Comparison of ENCODE assay signal across 8 cellular contexts in genomic region chr14:22980672-22981089, GRCh38. TPM values are rescaled to one million over a fixed set of nuclear protein-coding genes. Genes with fewer than 3 reads are reported as not detected.
DNase-seq lines count a peak whose midpoint lies in the region; ATAC-seq and TF ChIP-seq lines count a peak whose summit lies in the region.

No MANE protein-coding gene starts in this region.

- peak overlapping the region; percentile 78 for H3K4me3 Mint-ChIP-seq in CD4-positive, alpha-beta T cell
- no peak overlapping the region for H3K4me3 Mint-ChIP-seq in MCF 10A (ENCODE audit: unreplicated experiment)
- peak overlapping the region; percentile 31 for H3K4me3 Mint-ChIP-seq in stimulated activated naive CD8-positive, alpha-beta T cell treated with anti-CD3 and anti-CD28 coated beads, Interleukin-15, Interleukin-2, amounts not matched to agents 100 ng/mL and 50 ng/mL, for 24 hours

- peak overlapping the region; percentile 89 for H2AFZ ChIP-seq in PC-3 (ENCODE audit: low read length)

- no peaks in the 10 kb centered on the region for H3K36me3 ChIP-seq in PC-3 (ENCODE audit: low read depth, low read length)

- H3K27ac Mint-ChIP-seq in CD4-positive, alpha-beta T cell = no peak overlapping the region
- H3K27ac Mint-ChIP-seq in MCF 10A (ENCODE audit: low read depth, unreplicated experiment) = peak overlapping the region; percentile 16
- H3K27ac Mint-ChIP-seq in stimulated activated naive CD8-positive, alpha-beta T cell treated with anti-CD3 and anti-CD28 coated beads, Interleukin-15, Interleukin-2, amounts not matched to agents 100 ng/mL and 50 ng/mL, for 24 hours = no peak overlapping the region

- H3K4me1 Mint-ChIP-seq in CD4-positive, alpha-beta T cell (ENCODE audit: low read depth) = peaks cover 9% of the 10 kb centered on the region
- H3K4me1 Mint-ChIP-seq in MCF 10A (ENCODE audit: insufficient read depth, unreplicated experiment) = peaks cover 44% of the 10 kb centered on the region
- H3K4me1 Mint-ChIP-seq in stimulated activated naive CD8-positive, alpha-beta T cell treated with anti-CD3 and anti-CD28 coated beads, Interleukin-15, Interleukin-2, amounts not matched to agents 100 ng/mL and 50 ng/mL, for 24 hours (ENCODE audit: low read depth) = peaks cover 6% of the 10 kb centered on the region

- H3K27me3 ChIP-seq in CD4-positive, alpha-beta T cell (ENCODE audit: control insufficient read depth, insufficient read depth, low read length) = peaks cover 5% of the 10 kb centered on the region
- H3K27me3 ChIP-seq in PC-3 (ENCODE audit: low read length) = no peaks in the 10 kb centered on the region

- no TSS peak for BruUV-seq in PC-3 (replicated peaks; lab: Mats Ljungman, UMichigan)
- BruUV-seq in MCF 10A (replicated peaks; lab: Mats Ljungman, UMichigan) = no TSS peak

- CTCF ChIA-PET in CD4-positive, alpha-beta T cell (lab: Charles Lee) = interaction anchor here (1.8 to 4.5 kb wide), 2 partner anchors 78 to 410 kb away, joined by 5 to 23 read pairs; partner anchors contain the start of gene CDH24
- CTCF ChIA-PET in PC-3 (lab: Charles Lee) (no interaction called here), MCF 10A (lab: Yijun Ruan, JAX) (interaction anchor here (0.6 to 24.6 kb wide), 7 partner anchors 14 to 876 kb away, joined by 3 to 620 read pairs (median 23); partner anchors contain the start of genes CDH24, HAUS4 and PRMT5)

- POLR2A ChIA-PET in CD4-positive, alpha-beta T cell (lab: Charles Lee) = interaction anchor here (0.6 to 3.2 kb wide), 7 partner anchors 15 to 392 kb away, joined by 3 to 23 read pairs (median 4); partner anchors contain the start of genes DAD1, HAUS4 and RBM23
- POLR2A ChIA-PET in PC-3 (lab: Charles Lee; ENCODE audit: unreplicated experiment) = interaction anchor here (0.5 kb wide), 1 partner anchor 25 kb away, joined by 4 read pairs; no protein-coding TSS in a partner anchor
- POLR2A ChIA-PET in MCF 10A (lab: Yijun Ruan, JAX) = interaction anchor here (0.6 to 12.7 kb wide), 12 partner anchors 9 to 214 kb away, joined by 3 to 133 read pairs (median 13); partner anchors contain the start of genes ACIN1, C14orf119, CDH24 and HAUS4

- peak in 4 of 10 experiments; percentile 6 to 41 (median 16) for DNase-seq in CD4-positive, alpha-beta T cell
- DNase-seq in PC-3 = peak; percentile 78
- peak; percentile 61 for DNase-seq in MCF 10A (ENCODE audit: unreplicated experiment)
- peak; percentile 52 to 59 for DNase-seq in left colon
- DNase-seq in SK-N-DZ (ENCODE audit: low spot score) = no peak
- DNase-seq in G401 (ENCODE audit: low spot score) = no peak

- no peaks in the 10 kb centered on the region for H3K27me3 Mint-ChIP-seq in CD4-positive, alpha-beta T cell
- H3K27me3 Mint-ChIP-seq in MCF 10A (ENCODE audit: insufficient read depth, unreplicated experiment) = no peaks in the 10 kb centered on the region
- peaks cover 13% of the 10 kb centered on the region for H3K27me3 Mint-ChIP-seq in stimulated activated naive CD8-positive, alpha-beta T cell treated with anti-CD3 and anti-CD28 coated beads, Interleukin-15, Interleukin-2, amounts not matched to agents 100 ng/mL and 50 ng/mL, for 24 hours

- H4K20me1 ChIP-seq in PC-3 (ENCODE audit: low read length) = no peaks in the 10 kb centered on the region

- H3K4me1 ChIP-seq in PC-3 (ENCODE audit: insufficient read depth, low read length) = peaks cover 41% of the 10 kb centered on the region

- intact Hi-C loops in CD4-positive, alpha-beta T cell (cut with DNase I, micrococcal nuclease) = loop anchor here in 1 of 2 experiments (2.0 to 10.0 kb wide), 3 partner anchors 50 to 423 kb away; partner anchors contain the start of gene SLC7A8
- intact Hi-C loops in PC-3 (cut with micrococcal nuclease) (loop anchor here (10.0 kb wide), 1 partner anchor 204 kb away; the partner anchor contains the start of gene SLC7A8), MCF 10A (cut with micrococcal nuclease) (loop anchor here (5.0 kb wide), 1 partner anchor 593 kb away; no protein-coding TSS in a partner anchor), left colon (cut with DNase I, micrococcal nuclease) (no loop called here)

- no peak for TF ChIP-seq CTCF in CD4-positive, alpha-beta T cell (IDR thresholded peaks at IDR 0.05)
- TF ChIP-seq CTCF in PC-3 (conservative IDR thresholded peaks at IDR 0.05; ENCODE audit: low read depth, low read length) (no peak), MCF 10A (IDR thresholded peaks at IDR 0.05; ENCODE audit: unreplicated experiment) (no peak)

- no peaks in the 10 kb centered on the region for H3K9me3 ChIP-seq in CD4-positive, alpha-beta T cell (ENCODE audit: control insufficient read depth, low read length)
- H3K9me3 ChIP-seq in PC-3 (ENCODE audit: low read length) = no peaks in the 10 kb centered on the region

- H3K27ac ChIP-seq in CD4-positive, alpha-beta T cell (ENCODE audit: low read depth, low read length) = no peak overlapping the region
- peak overlapping the region; percentile 78 for H3K27ac ChIP-seq in PC-3 (ENCODE audit: low read length)

- peak overlapping the region; percentile 87 for H3K4me2 ChIP-seq in PC-3 (ENCODE audit: low read length)

- no peaks in the 10 kb centered on the region for H3K9me3 Mint-ChIP-seq in CD4-positive, alpha-beta T cell
- no peaks in the 10 kb centered on the region for H3K9me3 Mint-ChIP-seq in MCF 10A (ENCODE audit: unreplicated experiment)
- H3K9me3 Mint-ChIP-seq in stimulated activated naive CD8-positive, alpha-beta T cell treated with anti-CD3 and anti-CD28 coated beads, Interleukin-15, Interleukin-2, amounts not matched to agents 100 ng/mL and 50 ng/mL, for 24 hours = no peaks in the 10 kb centered on the region

- in situ Hi-C loops in G401 (cut with HindIII; ENCODE audit: low sequenced_read_pairs) = loop anchor here (10.0 kb wide), 1 partner anchor 84 kb away; no protein-coding TSS in a partner anchor

- H3K36me3 Mint-ChIP-seq in CD4-positive, alpha-beta T cell (ENCODE audit: low read depth) = no peaks in the 10 kb centered on the region
- H3K36me3 Mint-ChIP-seq in MCF 10A (ENCODE audit: insufficient read depth, unreplicated experiment) = peaks cover 23% of the 10 kb centered on the region
- no peaks in the 10 kb centered on the region for H3K36me3 Mint-ChIP-seq in stimulated activated naive CD8-positive, alpha-beta T cell treated with anti-CD3 and anti-CD28 coated beads, Interleukin-15, Interleukin-2, amounts not matched to agents 100 ng/mL and 50 ng/mL, for 24 hours (ENCODE audit: low read depth)

- H3K9ac ChIP-seq in PC-3 (ENCODE audit: low read length) = peak overlapping the region; percentile 77

- peak overlapping the region; percentile 80 for H3K4me3 ChIP-seq in PC-3 (ENCODE audit: low read length)

- peaks cover 72% of the 10 kb centered on the region for H3K79me2 ChIP-seq in PC-3 (ENCODE audit: low read length)

- H3K9me2 ChIP-seq in PC-3 (replicated peaks; ENCODE audit: low read length) = no peaks in the 10 kb centered on the region

- H3F3A ChIP-seq in PC-3 (ENCODE audit: low read length, unreplicated experiment) = peaks cover 4% of the 10 kb centered on the region

- peak; percentile 28 for ATAC-seq in CD4-positive, alpha-beta T cell (ENCODE audit: poor library complexity)
- peak; percentile 16 for ATAC-seq in PC-3
- ATAC-seq in left colon = peak; percentile 34
- no peak for ATAC-seq in GM19452 (IDR thresholded peaks at IDR 0.05; ENCODE audit: unreplicated experiment)

RNA-seq across cellular contexts. Expression of gene AJUBA, which starts 1.7 kb away (rescaled TPM):
- 1 to 10 TPM in 1 of 2 experiments, under 1 TPM in 1; 0.67 to 1.1 TPM for total RNA-seq in CD4-positive, alpha-beta T cell
- total RNA-seq in PC-3 (2014; rRNA removed) (81.1 and 116 TPM in 2 replicates), MCF 10A (2022) (82.1 and 138 TPM in 2 replicates), left colon (1 to 10 TPM; 1.4 to 4.1 TPM)
- 2.7 and 3.7 TPM in 2 replicates for polyA plus RNA-seq in SK-N-DZ (2014; cell fraction: cytosol; rRNA removed)
- polyA plus RNA-seq in SK-N-DZ (2014; cell fraction: nucleus; rRNA removed) = 3.4 and 4.8 TPM in 2 replicates
- total RNA-seq in G401 (2014; rRNA removed; shearing (Covaris generic)) = 16.4 and 17.0 TPM in 2 replicates

RNA-seq across cellular contexts. Expression of gene HAUS4, which starts 23.8 kb away (rescaled TPM):
- total RNA-seq in CD4-positive, alpha-beta T cell = 10 to 100 TPM; 17.5 to 19.6 TPM
- total RNA-seq in PC-3 (2014; rRNA removed) (54.5 and 56.2 TPM in 2 replicates), MCF 10A (2022) (39.0 and 44.4 TPM in 2 replicates), left colon (10 to 100 TPM; 33.5 to 33.6 TPM)
- 87.7 and 96.6 TPM in 2 replicates for polyA plus RNA-seq in SK-N-DZ (2014; cell fraction: cytosol; rRNA removed)
- polyA plus RNA-seq in SK-N-DZ (2014; cell fraction: nucleus; rRNA removed) = 86.2 and 93.0 TPM in 2 replicates
- 102 and 131 TPM in 2 replicates for total RNA-seq in G401 (2014; rRNA removed; shearing (Covaris generic))

RNA-seq across cellular contexts. Expression of gene C14orf93, which starts 29.3 kb away (rescaled TPM):
- 1 to 10 TPM; 7.6 to 8.4 TPM for total RNA-seq in CD4-positive, alpha-beta T cell
- total RNA-seq in PC-3 (2014; rRNA removed) (5.8 and 6.2 TPM in 2 replicates), MCF 10A (2022) (6.1 and 7.1 TPM in 2 replicates), left colon (10 to 100 TPM; 11.9 to 13.2 TPM)
- 25.3 and 34.9 TPM in 2 replicates for polyA plus RNA-seq in SK-N-DZ (2014; cell fraction: cytosol; rRNA removed)
- polyA plus RNA-seq in SK-N-DZ (2014; cell fraction: nucleus; rRNA removed) = 25.0 and 38.7 TPM in 2 replicates
- total RNA-seq in G401 (2014; rRNA removed; shearing (Covaris generic)) = 8.7 and 15.1 TPM in 2 replicates

RNA-seq across cellular contexts. Expression of gene PRMT5, which starts 51.5 kb away (rescaled TPM):
- total RNA-seq in CD4-positive, alpha-beta T cell = 10 to 100 TPM; 15.6 to 19.3 TPM
- total RNA-seq in PC-3 (2014; rRNA removed) = 101 and 113 TPM in 2 replicates
- 175 and 201 TPM in 2 replicates for total RNA-seq in MCF 10A (2022)
- 10 to 100 TPM; 40.5 to 63.9 TPM for total RNA-seq in left colon
- 93.5 and 106 TPM in 2 replicates for polyA plus RNA-seq in SK-N-DZ (2014; cell fraction: cytosol; rRNA removed)
- 143 and 178 TPM in 2 replicates for polyA plus RNA-seq in SK-N-DZ (2014; cell fraction: nucleus; rRNA removed)
- 206 and 257 TPM in 2 replicates for total RNA-seq in G401 (2014; rRNA removed; shearing (Covaris generic))

RNA-seq across cellular contexts. Expression of gene PSMB5, which starts 54.0 kb away (rescaled TPM):
- total RNA-seq in CD4-positive, alpha-beta T cell = 10 to 100 TPM; 20.1 to 24.5 TPM
- total RNA-seq in PC-3 (2014; rRNA removed) = 368 and 424 TPM in 2 replicates
- total RNA-seq in MCF 10A (2022) = 162 and 173 TPM in 2 replicates
- 10 to 100 TPM; 77.9 to 80.6 TPM for total RNA-seq in left colon
- 295 and 318 TPM in 2 replicates for polyA plus RNA-seq in SK-N-DZ (2014; cell fraction: cytosol; rRNA removed)
- 104 and 163 TPM in 2 replicates for polyA plus RNA-seq in SK-N-DZ (2014; cell fraction: nucleus; rRNA removed)
- 447 and 480 TPM in 2 replicates for total RNA-seq in G401 (2014; rRNA removed; shearing (Covaris generic))

Comparison
In these comparisons a context has a peak if more than half of its experiments do, and no peak if none do; other contexts are left out.
1. DNase-seq: peak in PC-3 (single experiment), MCF 10A (single experiment) and left colon (2 of 2); none in SK-N-DZ (single experiment) and G401 (single experiment).
2. intact Hi-C loops: an anchor here in PC-3 (10.0 kb wide) and MCF 10A (5.0 kb wide); none called in left colon.